ENCODE assay signal across 8 cellular contexts in the genomic region with DNA sequence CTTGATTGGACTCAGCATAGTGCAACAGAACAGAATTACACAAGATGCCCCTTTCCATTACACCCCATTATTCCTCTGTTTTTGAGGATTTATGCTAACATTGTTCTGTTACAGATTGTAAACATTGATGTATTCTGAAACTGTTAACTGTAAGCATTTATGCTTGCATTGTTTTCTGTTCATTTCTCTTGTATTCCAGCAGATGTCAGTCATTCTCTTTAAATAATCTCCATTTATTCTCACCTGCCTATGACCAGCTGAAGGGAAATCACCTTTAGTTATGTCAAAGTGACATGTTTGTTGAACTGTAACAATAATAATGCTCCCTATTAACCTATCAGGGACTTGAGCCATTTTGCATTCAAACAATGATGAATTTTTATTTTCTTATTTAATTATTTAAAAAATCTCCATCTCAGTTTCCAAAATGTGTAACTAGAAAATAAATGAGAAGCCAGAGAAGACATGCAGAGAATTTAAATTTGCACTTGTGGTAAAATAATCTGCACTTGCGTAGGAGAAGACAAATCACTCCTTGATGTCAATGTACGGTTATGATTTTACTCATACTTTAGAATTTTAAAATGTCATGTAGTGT. TPM values are rescaled to one million over a fixed set of nuclear protein-coding genes. Genes with fewer than 3 reads are reported as not detected.
DNase-seq lines count a peak whose midpoint lies in the region; ATAC-seq and TF ChIP-seq lines count a peak whose summit lies in the region.

No MANE protein-coding gene starts in this region.

- no peaks in the 10 kb centered on the region for H3K27me3 ChIP-seq in kidney epithelial cell (ENCODE audit: control insufficient read depth, insufficient read depth, low read length)

- H3K36me3 ChIP-seq in kidney epithelial cell (ENCODE audit: control insufficient read depth, insufficient read depth, low read length) = no peaks in the 10 kb centered on the region

- ATAC-seq in GM19395 (IDR thresholded peaks at IDR 0.05; ENCODE audit: unreplicated experiment) (peak; percentile 85), HG03159 (IDR thresholded peaks at IDR 0.05; ENCODE audit: unreplicated experiment) (peak; percentile 86)

- peak; percentile 32 for TF ChIP-seq CTCF in kidney epithelial cell (IDR thresholded peaks at IDR 0.05; ENCODE audit: insufficient read depth, low read length, poor library complexity, severe bottlenecking)

- DNase-seq in EH (ENCODE audit: low read depth) (peak; percentile 36), RPMI7951 (ENCODE audit: low read depth) (peak; percentile 39), kidney epithelial cell (ENCODE audit: low read depth) (no peak), NCI-H774 (lab: John Stamatoyannopoulos, UW) (no peak), AG20443 (ENCODE audit: low spot score) (no peak)
- DNase-seq in activated CD8-positive, alpha-beta memory T cell treated with anti-CD3 and anti-CD28 coated beads for 24 hours = no peak

- H3K4me3 ChIP-seq in kidney epithelial cell (ENCODE audit: low read depth, low read length) = no peak overlapping the region

RNA-seq across cellular contexts. Expression of a gene that starts 58.0 kb away (rescaled TPM):
- total RNA-seq in RPMI7951 (2014; rRNA removed; shearing (Covaris generic)) = 60.4 and 62.4 TPM in 2 replicates
- 110 and 117 TPM in 2 replicates for total RNA-seq in kidney epithelial cell

Comparison
In these comparisons a context has a peak if more than half of its experiments do, and no peak if none do; other contexts are left out.
1. DNase-seq: peak in EH (single experiment) and RPMI7951 (single experiment); none in kidney epithelial cell (single experiment), activated CD8-positive, alpha-beta memory T cell treated with anti-CD3 and anti-CD28 coated beads for 24 hours (single experiment), NCI-H774 (single experiment) and AG20443 (single experiment).